In the genomic region with DNA sequence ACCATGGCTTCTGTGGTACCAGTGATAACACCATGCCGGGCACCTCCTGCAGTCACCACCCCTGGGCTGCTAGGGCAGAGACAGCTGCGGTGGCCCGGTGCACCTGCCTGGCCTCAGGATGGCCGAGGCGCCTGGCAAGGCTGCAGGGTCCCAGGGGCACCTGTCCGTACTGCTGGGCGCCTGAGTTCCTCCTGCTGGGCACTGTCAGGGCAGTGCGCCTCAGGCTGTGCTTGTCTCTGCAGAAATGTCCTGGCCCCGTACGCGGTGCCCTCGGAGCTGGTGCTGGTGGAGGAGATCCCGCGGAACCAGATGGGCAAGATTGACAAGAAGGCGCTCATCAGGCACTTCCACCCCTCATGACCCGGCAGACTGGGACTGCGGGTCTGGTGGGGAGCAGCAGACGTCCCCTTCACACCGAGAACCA, we compare ENCODE assay signal across 2 cellular contexts.
TF ChIP-seq lines count a peak whose summit lies in the region.

No MANE protein-coding gene starts in this region.

TF ChIP-seq in HCT116, 20 proteins besides CTCF, POLR2A, EP300 and RAD21:
- TF ChIP-seq POLR2AphosphoS5 (IDR thresholded peaks at IDR 0.05; ENCODE audit: low read depth, low read length) (no peak), FOSL1 (IDR thresholded peaks at IDR 0.05; ENCODE audit: low read depth) (no peak), SRF (IDR thresholded peaks at IDR 0.05; ENCODE audit: low read depth) (no peak)
- TF ChIP-seq, protein P1, sequence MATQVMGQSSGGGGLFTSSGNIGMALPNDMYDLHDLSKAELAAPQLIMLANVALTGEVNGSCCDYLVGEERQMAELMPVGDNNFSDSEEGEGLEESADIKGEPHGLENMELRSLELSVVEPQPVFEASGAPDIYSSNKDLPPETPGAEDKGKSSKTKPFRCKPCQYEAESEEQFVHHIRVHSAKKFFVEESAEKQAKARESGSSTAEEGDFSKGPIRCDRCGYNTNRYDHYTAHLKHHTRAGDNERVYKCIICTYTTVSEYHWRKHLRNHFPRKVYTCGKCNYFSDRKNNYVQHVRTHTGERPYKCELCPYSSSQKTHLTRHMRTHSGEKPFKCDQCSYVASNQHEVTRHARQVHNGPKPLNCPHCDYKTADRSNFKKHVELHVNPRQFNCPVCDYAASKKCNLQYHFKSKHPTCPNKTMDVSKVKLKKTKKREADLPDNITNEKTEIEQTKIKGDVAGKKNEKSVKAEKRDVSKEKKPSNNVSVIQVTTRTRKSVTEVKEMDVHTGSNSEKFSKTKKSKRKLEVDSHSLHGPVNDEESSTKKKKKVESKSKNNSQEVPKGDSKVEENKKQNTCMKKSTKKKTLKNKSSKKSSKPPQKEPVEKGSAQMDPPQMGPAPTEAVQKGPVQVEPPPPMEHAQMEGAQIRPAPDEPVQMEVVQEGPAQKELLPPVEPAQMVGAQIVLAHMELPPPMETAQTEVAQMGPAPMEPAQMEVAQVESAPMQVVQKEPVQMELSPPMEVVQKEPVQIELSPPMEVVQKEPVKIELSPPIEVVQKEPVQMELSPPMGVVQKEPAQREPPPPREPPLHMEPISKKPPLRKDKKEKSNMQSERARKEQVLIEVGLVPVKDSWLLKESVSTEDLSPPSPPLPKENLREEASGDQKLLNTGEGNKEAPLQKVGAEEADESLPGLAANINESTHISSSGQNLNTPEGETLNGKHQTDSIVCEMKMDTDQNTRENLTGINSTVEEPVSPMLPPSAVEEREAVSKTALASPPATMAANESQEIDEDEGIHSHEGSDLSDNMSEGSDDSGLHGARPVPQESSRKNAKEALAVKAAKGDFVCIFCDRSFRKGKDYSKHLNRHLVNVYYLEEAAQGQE (IDR thresholded peaks at IDR 0.05; ENCODE audit: low read depth): no peak

TF ChIP-seq in GM12878, 131 proteins besides CTCF, POLR2A, EP300 and RAD21:
- TF ChIP-seq, protein P2, sequence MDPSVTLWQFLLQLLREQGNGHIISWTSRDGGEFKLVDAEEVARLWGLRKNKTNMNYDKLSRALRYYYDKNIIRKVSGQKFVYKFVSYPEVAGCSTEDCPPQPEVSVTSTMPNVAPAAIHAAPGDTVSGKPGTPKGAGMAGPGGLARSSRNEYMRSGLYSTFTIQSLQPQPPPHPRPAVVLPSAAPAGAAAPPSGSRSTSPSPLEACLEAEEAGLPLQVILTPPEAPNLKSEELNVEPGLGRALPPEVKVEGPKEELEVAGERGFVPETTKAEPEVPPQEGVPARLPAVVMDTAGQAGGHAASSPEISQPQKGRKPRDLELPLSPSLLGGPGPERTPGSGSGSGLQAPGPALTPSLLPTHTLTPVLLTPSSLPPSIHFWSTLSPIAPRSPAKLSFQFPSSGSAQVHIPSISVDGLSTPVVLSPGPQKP (IDR thresholded peaks at IDR 0.05; ENCODE audit: low read depth, low read length): no peak
- no peak for TF ChIP-seq RAD51 (IDR thresholded peaks at IDR 0.05)
- no peak for TF ChIP-seq SIN3A (IDR thresholded peaks at IDR 0.05; ENCODE audit: low read depth, low read length)
- TF ChIP-seq, protein P3, sequence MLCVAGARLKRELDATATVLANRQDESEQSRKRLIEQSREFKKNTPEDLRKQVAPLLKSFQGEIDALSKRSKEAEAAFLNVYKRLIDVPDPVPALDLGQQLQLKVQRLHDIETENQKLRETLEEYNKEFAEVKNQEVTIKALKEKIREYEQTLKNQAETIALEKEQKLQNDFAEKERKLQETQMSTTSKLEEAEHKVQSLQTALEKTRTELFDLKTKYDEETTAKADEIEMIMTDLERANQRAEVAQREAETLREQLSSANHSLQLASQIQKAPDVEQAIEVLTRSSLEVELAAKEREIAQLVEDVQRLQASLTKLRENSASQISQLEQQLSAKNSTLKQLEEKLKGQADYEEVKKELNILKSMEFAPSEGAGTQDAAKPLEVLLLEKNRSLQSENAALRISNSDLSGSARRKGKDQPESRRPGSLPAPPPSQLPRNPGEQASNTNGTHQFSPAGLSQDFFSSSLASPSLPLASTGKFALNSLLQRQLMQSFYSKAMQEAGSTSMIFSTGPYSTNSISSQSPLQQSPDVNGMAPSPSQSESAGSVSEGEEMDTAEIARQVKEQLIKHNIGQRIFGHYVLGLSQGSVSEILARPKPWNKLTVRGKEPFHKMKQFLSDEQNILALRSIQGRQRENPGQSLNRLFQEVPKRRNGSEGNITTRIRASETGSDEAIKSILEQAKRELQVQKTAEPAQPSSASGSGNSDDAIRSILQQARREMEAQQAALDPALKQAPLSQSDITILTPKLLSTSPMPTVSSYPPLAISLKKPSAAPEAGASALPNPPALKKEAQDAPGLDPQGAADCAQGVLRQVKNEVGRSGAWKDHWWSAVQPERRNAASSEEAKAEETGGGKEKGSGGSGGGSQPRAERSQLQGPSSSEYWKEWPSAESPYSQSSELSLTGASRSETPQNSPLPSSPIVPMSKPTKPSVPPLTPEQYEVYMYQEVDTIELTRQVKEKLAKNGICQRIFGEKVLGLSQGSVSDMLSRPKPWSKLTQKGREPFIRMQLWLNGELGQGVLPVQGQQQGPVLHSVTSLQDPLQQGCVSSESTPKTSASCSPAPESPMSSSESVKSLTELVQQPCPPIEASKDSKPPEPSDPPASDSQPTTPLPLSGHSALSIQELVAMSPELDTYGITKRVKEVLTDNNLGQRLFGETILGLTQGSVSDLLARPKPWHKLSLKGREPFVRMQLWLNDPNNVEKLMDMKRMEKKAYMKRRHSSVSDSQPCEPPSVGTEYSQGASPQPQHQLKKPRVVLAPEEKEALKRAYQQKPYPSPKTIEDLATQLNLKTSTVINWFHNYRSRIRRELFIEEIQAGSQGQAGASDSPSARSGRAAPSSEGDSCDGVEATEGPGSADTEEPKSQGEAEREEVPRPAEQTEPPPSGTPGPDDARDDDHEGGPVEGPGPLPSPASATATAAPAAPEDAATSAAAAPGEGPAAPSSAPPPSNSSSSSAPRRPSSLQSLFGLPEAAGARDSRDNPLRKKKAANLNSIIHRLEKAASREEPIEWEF (IDR thresholded peaks at IDR 0.05; ENCODE audit: insufficient replicate concordance, low read depth, low read length): no peak
- TF ChIP-seq PAX8 (IDR thresholded peaks at IDR 0.05): no peak
- TF ChIP-seq, protein P1 (IDR thresholded peaks at IDR 0.05; ENCODE audit: low read depth, low read length): no peak
- no peak for TF ChIP-seq DPF2 (IDR thresholded peaks at IDR 0.05)
- TF ChIP-seq ZNF384 (IDR thresholded peaks at IDR 0.05; ENCODE audit: borderline replicate concordance, low read depth, low read length): no peak
- TF ChIP-seq ESRRA (IDR thresholded peaks at IDR 0.05; ENCODE audit: low read length): no peak
- TF ChIP-seq STAT1 (conservative IDR thresholded peaks at IDR 0.05): no peak
- TF ChIP-seq, protein P4, sequence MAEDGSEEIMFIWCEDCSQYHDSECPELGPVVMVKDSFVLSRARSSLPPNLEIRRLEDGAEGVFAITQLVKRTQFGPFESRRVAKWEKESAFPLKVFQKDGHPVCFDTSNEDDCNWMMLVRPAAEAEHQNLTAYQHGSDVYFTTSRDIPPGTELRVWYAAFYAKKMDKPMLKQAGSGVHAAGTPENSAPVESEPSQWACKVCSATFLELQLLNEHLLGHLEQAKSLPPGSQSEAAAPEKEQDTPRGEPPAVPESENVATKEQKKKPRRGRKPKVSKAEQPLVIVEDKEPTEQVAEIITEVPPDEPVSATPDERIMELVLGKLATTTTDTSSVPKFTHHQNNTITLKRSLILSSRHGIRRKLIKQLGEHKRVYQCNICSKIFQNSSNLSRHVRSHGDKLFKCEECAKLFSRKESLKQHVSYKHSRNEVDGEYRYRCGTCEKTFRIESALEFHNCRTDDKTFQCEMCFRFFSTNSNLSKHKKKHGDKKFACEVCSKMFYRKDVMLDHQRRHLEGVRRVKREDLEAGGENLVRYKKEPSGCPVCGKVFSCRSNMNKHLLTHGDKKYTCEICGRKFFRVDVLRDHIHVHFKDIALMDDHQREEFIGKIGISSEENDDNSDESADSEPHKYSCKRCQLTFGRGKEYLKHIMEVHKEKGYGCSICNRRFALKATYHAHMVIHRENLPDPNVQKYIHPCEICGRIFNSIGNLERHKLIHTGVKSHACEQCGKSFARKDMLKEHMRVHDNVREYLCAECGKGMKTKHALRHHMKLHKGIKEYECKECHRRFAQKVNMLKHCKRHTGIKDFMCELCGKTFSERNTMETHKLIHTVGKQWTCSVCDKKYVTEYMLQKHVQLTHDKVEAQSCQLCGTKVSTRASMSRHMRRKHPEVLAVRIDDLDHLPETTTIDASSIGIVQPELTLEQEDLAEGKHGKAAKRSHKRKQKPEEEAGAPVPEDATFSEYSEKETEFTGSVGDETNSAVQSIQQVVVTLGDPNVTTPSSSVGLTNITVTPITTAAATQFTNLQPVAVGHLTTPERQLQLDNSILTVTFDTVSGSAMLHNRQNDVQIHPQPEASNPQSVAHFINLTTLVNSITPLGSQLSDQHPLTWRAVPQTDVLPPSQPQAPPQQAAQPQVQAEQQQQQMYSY (CRISPR knock-in tag; IDR thresholded peaks at IDR 0.05): no peak
- no peak for TF ChIP-seq NR2F1 (conservative IDR thresholded peaks at IDR 0.05)
- TF ChIP-seq ZNF207 (IDR thresholded peaks at IDR 0.05; ENCODE audit: borderline replicate concordance): no peak
- TF ChIP-seq RB1 (IDR thresholded peaks at IDR 0.05; ENCODE audit: borderline replicate concordance): no peak
- no peak for TF ChIP-seq ZNF274 (IDR thresholded peaks at IDR 0.05; ENCODE audit: insufficient read depth, insufficient read length)
- TF ChIP-seq CBFB (IDR thresholded peaks at IDR 0.05; ENCODE audit: low read depth): no peak
- TF ChIP-seq CHD2 (IDR thresholded peaks at IDR 0.05; ENCODE audit: borderline replicate concordance, low read depth, low read length): no peak
